25 cellular contexts compared by ENCODE assay signal in genomic region chr6:124462746-124463145, GRCh38.
"Had no signal": no experiment of that assay in that cellular context is flagged by ENCODE, and none has a peak within 500 bp of the region (broad histone marks: within the 10 kb centered on the region; RNA-seq: fewer than 3 reads in every experiment).

No MANE protein-coding gene starts in this region.

- DNase-seq: Kasumi-1, KG1, MG63, NCI-H1048, NCI-H1436, NCI-H146, NCI-H1694, NCI-H187, NCI-H1930, NCI-H2107, NCI-H226, NCI-H446 treated with DMSO at 0.1 percent for 48 hours, NCI-H510A, NCI-H526 treated with DMSO at 0.1 percent for 48 hours, NCI-H774, PC-9, Peyer's patch, Right ventricle myocardium superior, RPMI8226, SHP77 treated with DMSO at 0.1 percent for 48 hours, SK-N-SH, SW 1271, T-helper 1 cell had no signal

- H2AFZ ChIP-seq: PC-9 had no signal

- H3K27me3 ChIP-seq: MG63, Peyer's patch, SJSA1 had no signal

- H3K9me3 ChIP-seq: MG63, Peyer's patch, SJSA1, SK-N-SH had no signal

- H3K4me3 ChIP-seq: K562, MG63, PC-9, Peyer's patch, SJSA1 had no signal

- H3K27ac ChIP-seq: PC-9, Peyer's patch, SJSA1 had no signal

- H3K9me2 ChIP-seq: SK-N-SH had no signal

- H3K4me2 ChIP-seq: PC-9, SK-N-SH had no signal

- H3K36me3 ChIP-seq: MG63, Peyer's patch, SJSA1 had no signal

- H3K4me1 ChIP-seq: Peyer's patch, SJSA1 had no signal

- H3K9ac ChIP-seq: SK-N-SH had no signal

- ATAC-seq: K562 had no signal
